2 cellular contexts compared by ENCODE assay signal in genomic region chr15:67579967-67580366, GRCh38.
TF ChIP-seq lines count a peak whose summit lies in the region.

No MANE protein-coding gene starts in this region.

TF ChIP-seq in A549, 52 proteins besides CTCF, POLR2A, EP300 and RAD21 (continued from another document):
- TF ChIP-seq E2F6 (IDR thresholded peaks at IDR 0.05; ENCODE audit: borderline replicate concordance, low read depth) (no peak), CHD4 (IDR thresholded peaks at IDR 0.05; ENCODE audit: borderline replicate concordance) (no peak), JUN (IDR thresholded peaks at IDR 0.05) (no peak), SREBF2 (IDR thresholded peaks at IDR 0.05) (no peak), MAX (IDR thresholded peaks at IDR 0.05) (no peak), NR3C1 (IDR thresholded peaks at IDR 0.05) (no peak), CEBPB (IDR thresholded peaks at IDR 0.05) (no peak), FOXS1 (CRISPR knock-in tag; IDR thresholded peaks at IDR 0.05) (no peak), EHF (CRISPR knock-in tag; IDR thresholded peaks at IDR 0.05) (no peak)

TF ChIP-seq in HEK293, 187 proteins besides CTCF, POLR2A, EP300 and RAD21 (continued from another document):
- peak; percentile 51; the same call in 1 of the 2 replicates for TF ChIP-seq ZBTB44 (tag by site-specific recombination; IDR thresholded peaks at IDR 0.05)
- no peak for TF ChIP-seq ZNF664 (tag by site-specific recombination; IDR thresholded peaks at IDR 0.05)
- TF ChIP-seq TCF7L2 (IDR thresholded peaks at IDR 0.05; ENCODE audit: borderline replicate concordance, low read depth, low read length): peak; percentile 48; the same call in 1 of the 2 replicates
- peak; percentile 93 for TF ChIP-seq OSR2 (tag by site-specific recombination; IDR thresholded peaks at IDR 0.05)
- peak; percentile 87 for TF ChIP-seq FEZF1 (tag by site-specific recombination; IDR thresholded peaks at IDR 0.05)
- TF ChIP-seq ZNF146 (tag by site-specific recombination; IDR thresholded peaks at IDR 0.05): no peak
- TF ChIP-seq ZNF132 (tag by site-specific recombination; IDR thresholded peaks at IDR 0.05; ENCODE audit: borderline replicate concordance): no peak
- peak; percentile 52; the same call in 1 of the 2 replicates for TF ChIP-seq WT1 (tag by site-specific recombination; IDR thresholded peaks at IDR 0.05)
- TF ChIP-seq ZNF518A (tag by site-specific recombination; conservative IDR thresholded peaks at IDR 0.05; ENCODE audit: low read depth): no peak
- peak; percentile 35; the same call in 1 of the 2 replicates for TF ChIP-seq SP7 (tag by site-specific recombination; IDR thresholded peaks at IDR 0.05)
- no peak for TF ChIP-seq ZNF211 (tag by site-specific recombination; IDR thresholded peaks at IDR 0.05; ENCODE audit: low read depth)
- TF ChIP-seq ZFHX2 (tag by site-specific recombination; conservative IDR thresholded peaks at IDR 0.05): no peak
- no peak for TF ChIP-seq ZNF24 (tag by site-specific recombination; IDR thresholded peaks at IDR 0.05)
- peak; percentile 72 for TF ChIP-seq ZNF18 (tag by site-specific recombination; IDR thresholded peaks at IDR 0.05)
- peak; percentile 31; the same call in 1 of the 2 replicates for TF ChIP-seq IKZF3 (tag by site-specific recombination; IDR thresholded peaks at IDR 0.05)
- peak; percentile 24; the same call in 1 of the 2 replicates for TF ChIP-seq OVOL3 (tag by site-specific recombination; IDR thresholded peaks at IDR 0.05)
- TF ChIP-seq ZNF10 (tag by site-specific recombination; IDR thresholded peaks at IDR 0.05): 0 out of 2 replicates have a peak, but pooled peaks have one; percentile 18
- TF ChIP-seq ZNF624 (tag by site-specific recombination; IDR thresholded peaks at IDR 0.05): no peak
- no peak for TF ChIP-seq ZBTB20 (tag by site-specific recombination; IDR thresholded peaks at IDR 0.05)
- peak; percentile 83 for TF ChIP-seq ZNF843 (tag by site-specific recombination; IDR thresholded peaks at IDR 0.05)
- no peak for TF ChIP-seq ZNF354C (tag by site-specific recombination; IDR thresholded peaks at IDR 0.05; ENCODE audit: borderline replicate concordance, low read depth)
